ENCODE assay signal across 21 cellular contexts in genomic region chr4:182188622-182189021, GRCh38. TPM values are rescaled to one million over a fixed set of nuclear protein-coding genes. Genes with fewer than 3 reads are reported as not detected.
DNase-seq lines count a peak whose midpoint lies in the region; ATAC-seq and TF ChIP-seq lines count a peak whose summit lies in the region.
"Had no signal": no experiment of that assay in that cellular context is flagged by ENCODE, and none has a peak within 500 bp of the region (broad histone marks: within the 10 kb centered on the region; RNA-seq: fewer than 3 reads in every experiment).

No MANE protein-coding gene starts in this region.

- POLR2A ChIA-PET in WTC11 (lab: Charles Lee) = interaction anchor here (0.8 kb wide), 1 partner anchor 194 kb away, joined by 3 read pairs; no protein-coding TSS in a partner anchor

- H3K4me1 Mint-ChIP-seq in WTC11 = peaks cover 27% of the 10 kb centered on the region
- H3K4me1 Mint-ChIP-seq: immature natural killer cell; natural killer cell; stimulated activated naive B cell treated with anti-CD40 and anti-IgM and Interleukin-4, amounts not matched to agents 10 μg/mL and 1 μg/mL and 100 μg/mL, for 72 hours had no signal

- H3K9me3 Mint-ChIP-seq in WTC11 = no peaks in the 10 kb centered on the region

- H3K9me3 ChIP-seq in SJSA1 (replicated peaks) = no peaks in the 10 kb centered on the region
- H3K9me3 ChIP-seq: ascending aorta, SK-N-SH, upper lobe of left lung had no signal

- CTCF ChIA-PET in WTC11 (lab: Charles Lee) = interaction anchor here (0.5 kb wide), 1 partner anchor 35 kb away, joined by 3 read pairs; no protein-coding TSS in a partner anchor

- no peak overlapping the region for H3K27ac Mint-ChIP-seq in WTC11
- H3K27ac Mint-ChIP-seq: immature natural killer cell; natural killer cell; stimulated activated naive B cell treated with anti-CD40 and anti-IgM and Interleukin-4, amounts not matched to agents 10 μg/mL and 1 μg/mL and 100 μg/mL, for 72 hours had no signal

- H3K79me2 ChIP-seq in ACC112 (ENCODE audit: control insufficient read depth, insufficient read depth, low read length, unreplicated experiment) = peaks cover 25% of the 10 kb centered on the region

- H3K4me3 ChIP-seq in ACC112 (ENCODE audit: low read depth, low read length) = peak overlapping the region; percentile 51
- H3K4me3 ChIP-seq in SJSA1 = no peak overlapping the region
- H3K4me3 ChIP-seq: ascending aorta, lung, upper lobe of left lung had no signal

- no peaks in the 10 kb centered on the region for H3K36me3 ChIP-seq in ACC112 (ENCODE audit: insufficient read depth, low read length)
- H3K36me3 ChIP-seq in SJSA1 = no peaks in the 10 kb centered on the region
- H3K36me3 ChIP-seq: ascending aorta, upper lobe of left lung had no signal

- H3K4me3 Mint-ChIP-seq in WTC11 = no peak overlapping the region
- H3K4me3 Mint-ChIP-seq: immature natural killer cell; natural killer cell; stimulated activated naive B cell treated with anti-CD40 and anti-IgM and Interleukin-4, amounts not matched to agents 10 μg/mL and 1 μg/mL and 100 μg/mL, for 72 hours had no signal

- H3K27me3 Mint-ChIP-seq in WTC11 (ENCODE audit: low read depth) = no peaks in the 10 kb centered on the region
- H3K27me3 Mint-ChIP-seq: stimulated activated naive B cell treated with anti-CD40 and anti-IgM and Interleukin-4, amounts not matched to agents 10 μg/mL and 1 μg/mL and 100 μg/mL, for 72 hours had no signal

- H3K27me3 ChIP-seq in ACC112 (ENCODE audit: insufficient read depth, low read length) = no peaks in the 10 kb centered on the region
- H3K27me3 ChIP-seq in SJSA1 (replicated peaks) = no peaks in the 10 kb centered on the region
- no peaks in the 10 kb centered on the region for H3K27me3 ChIP-seq in foreskin keratinocyte
- H3K27me3 ChIP-seq: ascending aorta, upper lobe of left lung had no signal

- no peaks in the 10 kb centered on the region for H3K36me3 Mint-ChIP-seq in WTC11
- H3K36me3 Mint-ChIP-seq: natural killer cell; stimulated activated naive B cell treated with anti-CD40 and anti-IgM and Interleukin-4, amounts not matched to agents 10 μg/mL and 1 μg/mL and 100 μg/mL, for 72 hours had no signal

- DNase-seq in HT1080 (ENCODE audit: low read depth) (peak; percentile 75), SJSA1 (ENCODE audit: low read depth in 1 of 2, low spot score in 2 of 2) (no peak), foreskin keratinocyte (peak in 1 of 2 donors; percentile 68), mucosa of gallbladder (ENCODE audit: low spot score) (no peak), KG1 (lab: John Stamatoyannopoulos, UW) (no peak), WTC11 (ENCODE audit: low spot score) (no peak), caudate nucleus (lab: John Stamatoyannopoulos, UW) (no peak)
- DNase-seq: activated gamma-delta T cell; DND-41; immature natural killer cell; MV-4-11; natural killer cell; NCI-H2029 treated with DMSO at 0.1 percent for 48 hours; NCI-H524; SK-N-SH; stimulated activated naive B cell treated with anti-CD40 and anti-IgM and Interleukin-4, amounts not matched to agents 10 μg/mL and 1 μg/mL and 100 μg/mL, for 72 hours; T1000; upper lobe of left lung had no signal

- peaks cover 53% of the 10 kb centered on the region for H3K4me1 ChIP-seq in ACC112 (ENCODE audit: control insufficient read depth, insufficient read depth, low read length, unreplicated experiment)
- H3K4me1 ChIP-seq in SJSA1 (replicated peaks) = peaks cover 54% of the 10 kb centered on the region
- H3K4me1 ChIP-seq in foreskin keratinocyte = peaks cover 17% of the 10 kb centered on the region
- H3K4me1 ChIP-seq: ascending aorta, upper lobe of left lung had no signal

- H3K27ac ChIP-seq in ACC112 (ENCODE audit: low read depth, low read length) (peak overlapping the region; percentile 63; the same call in 1 of the 2 replicates), SJSA1 (peak overlapping the region; percentile 64; the same call in 1 of the 2 replicates), foreskin keratinocyte (no peak overlapping the region), caudate nucleus (ENCODE audit: low read depth, low read length) (no peak overlapping the region)
- H3K27ac ChIP-seq: ascending aorta, upper lobe of left lung had no signal

- TF ChIP-seq CTCF in foreskin keratinocyte (conservative IDR thresholded peaks at IDR 0.05) (no peak), WTC11 (IDR thresholded peaks at IDR 0.05) (no peak)

- peak; percentile 69 for ATAC-seq in foreskin keratinocyte
- no peak for ATAC-seq in WTC11
- ATAC-seq: natural killer cell; stimulated activated naive B cell treated with anti-CD40 and anti-IgM and Interleukin-4, amounts not matched to agents 10 μg/mL and 1 μg/mL and 100 μg/mL, for 72 hours had no signal

- H2AFZ ChIP-seq in ACC112 (ENCODE audit: low read length, unreplicated experiment) = no peak overlapping the region

TF ChIP-seq in WTC11, 78 proteins besides CTCF, POLR2A, EP300 and RAD21 (continues in another document):
- TF ChIP-seq PRDM15 (CRISPR knock-in tag; IDR thresholded peaks at IDR 0.05) (no peak), JUN (CRISPR knock-in tag; IDR thresholded peaks at IDR 0.05) (no peak), EMX1 (CRISPR knock-in tag; IDR thresholded peaks at IDR 0.05) (no peak), FOXP4 (CRISPR knock-in tag; IDR thresholded peaks at IDR 0.05) (no peak)

RNA-seq across cellular contexts. Expression of gene TENM3, which starts 54.6 kb away (rescaled TPM):
- total RNA-seq in HT1080 (2014; rRNA removed; shearing (Covaris generic)) = 31.0 and 54.1 TPM in 2 replicates
- 8.9 and 10.8 TPM in 2 replicates for polyA plus RNA-seq in HT1080 (2015; cell fraction: cytosol; rRNA removed)
- polyA plus RNA-seq in HT1080 (2015; cell fraction: nucleus; rRNA removed) = 46.9 and 54.8 TPM in 2 replicates
- 42.6 and 90.5 TPM in 2 replicates for total RNA-seq in SJSA1 (2014; rRNA removed; shearing (Covaris generic))
- 24.5 and 30.1 TPM in 2 replicates for total RNA-seq in foreskin keratinocyte
- 2.4 and 2.7 TPM in 2 replicates for polyA plus RNA-seq in foreskin keratinocyte
- total RNA-seq in mucosa of gallbladder = 7.8 TPM
- total RNA-seq in WTC11 (2021) = 58.1 to 71.0 TPM (median 59.7 TPM) in 3 replicates
- total RNA-seq: natural killer cell had no signal
- polyA plus RNA-seq: immature natural killer cell had no signal

Comparison
In these comparisons a context has a peak if more than half of its experiments do, and no peak if none do; other contexts are left out.
1. H3K27ac ChIP-seq: peak in ACC112 (single experiment) and SJSA1 (single experiment); none in foreskin keratinocyte (single experiment) and caudate nucleus (single experiment).